In genomic region chr5:56506586-56506985, GRCh38 we compare ENCODE assay signal across 1 cellular context.
TF ChIP-seq lines count a peak whose summit lies in the region.

No MANE protein-coding gene starts in this region.

TF ChIP-seq in IMR-90, 13 proteins besides CTCF, POLR2A, EP300 and RAD21 (continued from another document):
- 0 out of 2 replicates have a peak, but pooled peaks have one; percentile 10 for TF ChIP-seq CEBPB (IDR thresholded peaks at IDR 0.05; ENCODE audit: low read depth, low read length)
